ENCODE assay signal across 19 cellular contexts in the genomic region with DNA sequence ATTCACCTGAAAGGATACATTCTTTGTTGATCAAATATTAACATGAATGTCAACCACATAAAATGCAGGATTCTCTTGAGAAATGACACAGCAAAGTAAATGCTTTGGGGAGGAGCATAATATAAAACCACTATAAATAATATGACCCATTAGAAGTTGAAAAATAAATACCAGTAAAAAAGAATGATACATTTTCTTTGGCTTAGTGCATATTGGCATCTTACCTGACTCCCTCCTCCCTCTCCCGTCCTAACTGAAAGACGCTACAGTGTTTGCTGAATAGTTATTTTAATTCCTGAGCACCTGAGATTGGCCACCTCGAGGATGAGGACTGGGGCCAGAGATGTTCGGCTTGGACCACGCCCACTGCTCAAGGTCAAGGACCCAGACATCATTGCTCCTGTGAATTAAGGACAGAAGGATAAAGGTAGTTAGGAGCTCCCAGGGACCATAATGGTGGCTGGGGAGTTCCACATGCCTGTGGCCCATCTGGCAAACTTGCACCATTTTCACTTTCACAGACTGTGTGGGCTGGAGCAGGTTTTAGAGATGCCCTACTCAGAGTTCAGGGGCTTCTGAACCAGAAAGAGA. TPM values are rescaled to one million over a fixed set of nuclear protein-coding genes. Genes with fewer than 3 reads are reported as not detected.
A peak's percentile ranks its signal among the peaks of the same experiment; 100 is the strongest.
DNase-seq lines count a peak whose midpoint lies in the region; ATAC-seq and TF ChIP-seq lines count a peak whose summit lies in the region.
"Had no signal": no experiment of that assay in that cellular context is flagged by ENCODE, and none has a peak within 500 bp of the region (broad histone marks: within the 10 kb centered on the region; RNA-seq: fewer than 3 reads in every experiment).

No MANE protein-coding gene starts in this region.

- H3K4me2 ChIP-seq in GM23338 = no peak overlapping the region

- no peak for TF ChIP-seq CTCF in VCaP (conservative IDR thresholded peaks at IDR 0.05)
- TF ChIP-seq CTCF in esophagus muscularis mucosa (IDR thresholded peaks at IDR 0.05) = no peak
- TF ChIP-seq CTCF in testis (IDR thresholded peaks at IDR 0.05) = no peak
- no peak for TF ChIP-seq CTCF in GM23338 (conservative IDR thresholded peaks at IDR 0.05; ENCODE audit: low read depth in 2 of 2)

- ATAC-seq in GM23338 (no peak), GM21515 (IDR thresholded peaks at IDR 0.05; ENCODE audit: unreplicated experiment) (no peak)
- ATAC-seq: CD8-positive, alpha-beta T cell had no signal

- no peaks in the 10 kb centered on the region for H3K79me2 ChIP-seq in GM23338 (replicated peaks; ENCODE audit: insufficient read depth)

- H3K36me3 ChIP-seq in esophagus muscularis mucosa (peaks cover 16 to 55% (median 54%) of the 10 kb centered on the region in 4 donors), testis (ENCODE audit: low read depth, missing control alignments) (no peaks in the 10 kb centered on the region), GM23338 (ENCODE audit: insufficient read depth) (peaks cover 8% of the 10 kb centered on the region; the same call in 1 of the 2 replicates)

- TF ChIP-seq POLR2A in esophagus muscularis mucosa (IDR thresholded peaks at IDR 0.05; ENCODE audit: low read depth) (no peak), testis (IDR thresholded peaks at IDR 0.05) (no peak)

- H3K4me1 Mint-ChIP-seq in GM23338 = peaks cover 17% of the 10 kb centered on the region

- no peak for TF ChIP-seq EP300 in esophagus muscularis mucosa (IDR thresholded peaks at IDR 0.05)

- no peaks in the 10 kb centered on the region for H3K27me3 ChIP-seq in esophagus muscularis mucosa
- H3K27me3 ChIP-seq in testis = no peaks in the 10 kb centered on the region
- H3K27me3 ChIP-seq in GM23338 (ENCODE audit: insufficient read depth) = no peaks in the 10 kb centered on the region

- intact Hi-C loops in esophagus muscularis mucosa (cut with DNase I) = no loop called here
- intact Hi-C loops in testis (cut with DNase I; ENCODE audit: low total_unique reads) = no loop called here

- H3K27ac ChIP-seq in VCaP (peak overlapping the region; percentile 16; the same call in 1 of the 2 replicates), esophagus muscularis mucosa (replicated peaks in 1 of 4) (peak overlapping the region; percentile 12 to 42 (median 14)), testis (peak overlapping the region; percentile 8 to 15), GM23338 (ENCODE audit: low read depth) (no peak overlapping the region)

- peaks cover 32 to 52% (median 42%) of the 10 kb centered on the region in 4 donors for H3K4me1 ChIP-seq in esophagus muscularis mucosa
- peaks cover 37% of the 10 kb centered on the region for H3K4me1 ChIP-seq in testis
- H3K4me1 ChIP-seq in GM23338 (ENCODE audit: insufficient read depth) = no peaks in the 10 kb centered on the region; the same call in 1 of the 2 replicates

- no peaks in the 10 kb centered on the region for H3K9me3 Mint-ChIP-seq in GM23338
- H3K9me3 Mint-ChIP-seq: CD8-positive, alpha-beta T cell; IgD-negative memory B cell had no signal

- DNase-seq in activated CD8-positive, alpha-beta memory T cell treated with anti-CD3 and anti-CD28 coated beads, Interleukin-2, amount 50 U/mL, for 48 hours = peak; percentile 33
- no peak for DNase-seq in activated CD8-positive, alpha-beta memory T cell treated with anti-CD3 and anti-CD28 coated beads, Interleukin-2, amount 50 U/mL, for 4 hours
- DNase-seq in esophagus muscularis mucosa (ENCODE audit: extremely low spot score) (no peak), testis (no peak), NCI-H510A (lab: John Stamatoyannopoulos, UW) (no peak), GM23338 (ENCODE audit: low spot score) (no peak)
- DNase-seq: 8988T; CD8-positive, alpha-beta T cell; DMS79; NCI-H1105 treated with DMSO at 0.1 percent for 48 hours; NCI-H1694 treated with DMSO at 0.1 percent for 48 hours; NCI-H345; NCI-H69; RPMI8226 had no signal

- 87% methylated on average over 5 of the region's 5 CpGs for WGBS in esophagus muscularis mucosa
- WGBS in testis, 2 donors = 65 to 77% methylated on average over 5 of the region's 5 CpGs

- H3K4me3 Mint-ChIP-seq in GM23338 = no peak overlapping the region
- H3K4me3 Mint-ChIP-seq: CD8-positive, alpha-beta T cell; IgD-negative memory B cell had no signal

- peaks cover 8% of the 10 kb centered on the region; the same call in 2 of the 3 replicates for H3K36me3 Mint-ChIP-seq in GM23338 (ENCODE audit: low read depth)

- peaks cover 12% of the 10 kb centered on the region for H4K20me1 ChIP-seq in GM23338 (replicated peaks; ENCODE audit: insufficient read depth)

- H3F3A ChIP-seq in GM23338 (replicated peaks; ENCODE audit: low read depth) = peaks cover 3% of the 10 kb centered on the region; the same call in 1 of the 2 replicates

- H3K27ac Mint-ChIP-seq in GM23338 = no peak overlapping the region

- H2AFZ ChIP-seq in GM23338 = no peak overlapping the region

- H3K9me3 ChIP-seq in esophagus muscularis mucosa = no peaks in the 10 kb centered on the region
- H3K9me3 ChIP-seq in testis = no peaks in the 10 kb centered on the region
- H3K9me3 ChIP-seq: HAP-1 had no signal

- no peaks in the 10 kb centered on the region for H3K9me2 ChIP-seq in GM23338 (ENCODE audit: insufficient read depth)

- no peaks in the 10 kb centered on the region for H3K27me3 Mint-ChIP-seq in GM23338 (ENCODE audit: insufficient read depth, low read depth, poor library complexity)
- H3K27me3 Mint-ChIP-seq: IgD-negative memory B cell had no signal

- no peak overlapping the region for H3K4me3 ChIP-seq in esophagus muscularis mucosa
- H3K4me3 ChIP-seq in testis = no peak overlapping the region
- H3K4me3 ChIP-seq in GM23338 = no peak overlapping the region
- H3K4me3 ChIP-seq: HAP-1 had no signal

TF ChIP-seq in GM23338, 12 proteins besides CTCF, POLR2A, EP300 and RAD21 (continues in another document):
- no peak for TF ChIP-seq EZH2phosphoT487 (IDR thresholded peaks at IDR 0.05; ENCODE audit: unreplicated experiment)

RNA-seq across cellular contexts. Expression of a gene that starts 16.4 kb away (rescaled TPM):
- 10 to 100 TPM in 2 of 4 donors, 1 to 10 TPM in 2; 7.5 to 26.0 (median 12.2) TPM for total RNA-seq in esophagus muscularis mucosa
- total RNA-seq in testis = 10 to 100 TPM; 11.1 to 11.8 TPM
- 10.6 TPM for polyA plus RNA-seq in testis (ENCODE audit: insufficient read depth, low read depth, low replicate concordance)
- total RNA-seq in GM23338 (2014; rRNA removed; shearing (Covaris generic)) = 1.6 and 1.8 TPM in 2 replicates
- 0.44 and 1.1 TPM in 2 replicates for polyA plus RNA-seq in GM23338 (2016; fragmentation: Nextera tagmentation; extraction: Ambion mirVana)

RNA-seq across cellular contexts. Expression of a gene that starts 41.0 kb away (rescaled TPM):
- total RNA-seq in esophagus muscularis mucosa (1 to 10 TPM; 3.3 to 4.6 (median 3.9) TPM), testis (10 to 100 TPM in 1 of 2 donors, 1 to 10 TPM in 1; 8.5 to 10.1 TPM)
- polyA plus RNA-seq in testis (ENCODE audit: insufficient read depth, low read depth, low replicate concordance) (6.0 TPM), GM23338 (2016; fragmentation: Nextera tagmentation; extraction: Ambion mirVana) (19.5 and 22.5 TPM in 2 replicates)
- total RNA-seq in GM23338 (2014; rRNA removed; shearing (Covaris generic)) = 37.5 and 46.4 TPM in 2 replicates
- total RNA-seq: HT1080 had no signal
